11 cellular contexts compared by ENCODE assay signal in the genomic region with DNA sequence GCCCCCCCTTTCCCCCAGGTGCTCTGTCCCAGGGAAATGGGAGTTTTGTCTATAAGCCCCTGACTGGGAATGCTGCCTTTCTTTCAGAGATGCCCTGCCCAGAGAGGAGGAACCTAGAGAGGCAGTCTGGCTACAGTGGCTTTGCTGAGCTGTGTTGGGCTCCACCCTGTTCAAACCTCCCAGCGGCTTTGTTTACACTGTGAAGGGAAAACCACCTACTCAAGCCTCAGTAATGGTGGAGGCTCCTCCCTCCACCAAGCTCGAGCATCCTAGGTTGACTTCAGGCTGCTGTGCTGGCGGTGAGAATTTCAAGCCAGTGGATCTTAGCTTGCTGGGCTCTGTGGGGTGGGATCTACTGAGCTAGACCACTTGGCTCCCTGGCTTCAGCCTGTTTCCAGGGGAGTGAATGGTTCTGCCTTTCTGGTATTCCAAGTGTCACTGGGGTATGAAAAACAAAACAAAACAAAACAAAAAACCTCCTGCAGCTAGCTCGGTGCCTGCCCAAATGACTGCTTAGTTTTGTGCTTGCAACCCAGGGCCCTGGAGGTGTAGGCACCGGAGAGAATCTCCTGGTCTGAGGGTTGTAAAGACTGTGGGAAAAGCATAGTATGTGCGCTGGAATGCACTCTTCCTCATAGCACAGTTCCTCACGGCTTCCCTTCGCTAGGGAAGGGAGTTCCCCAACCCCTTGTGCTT. TPM values are rescaled to one million over a fixed set of nuclear protein-coding genes. Genes with fewer than 3 reads are reported as not detected.
DNase-seq lines count a peak whose midpoint lies in the region; ATAC-seq and TF ChIP-seq lines count a peak whose summit lies in the region.
"Had no signal": no experiment of that assay in that cellular context is flagged by ENCODE, and none has a peak within 500 bp of the region (broad histone marks: within the 10 kb centered on the region; RNA-seq: fewer than 3 reads in every experiment).

No MANE protein-coding gene starts in this region.

- H3K27ac ChIP-seq in transverse colon (no peak overlapping the region), foreskin keratinocyte (no peak overlapping the region)

- ATAC-seq in foreskin keratinocyte, result no peak

- H3K27ac Mint-ChIP-seq in nephron progenitor cell, result no peak overlapping the region

- H3K4me3 ChIP-seq in transverse colon, result no peak overlapping the region

- no peaks in the 10 kb centered on the region for H3K36me3 Mint-ChIP-seq in nephron progenitor cell (ENCODE audit: low read depth)

- H3K27me3 ChIP-seq in transverse colon (no peaks in the 10 kb centered on the region), foreskin keratinocyte (no peaks in the 10 kb centered on the region)

- TF ChIP-seq CTCF in transverse colon (IDR thresholded peaks at IDR 0.05), result no peak
- no peak for TF ChIP-seq CTCF in foreskin keratinocyte (conservative IDR thresholded peaks at IDR 0.05)
- no peak for TF ChIP-seq CTCF in nephron progenitor cell (IDR thresholded peaks at IDR 0.05)

- in situ Hi-C loops in transverse colon (cut with MboI; ENCODE audit: low pct_ligation_motif_present in 1 of 4, low pct_unique_long_range_greater_than_20kb in 1 of 4, low sequenced_read_pairs in 3 of 4), result no loop called here

- H3K9me3 ChIP-seq in transverse colon, result no peaks in the 10 kb centered on the region

- no peak for TF ChIP-seq POLR2A in transverse colon (IDR thresholded peaks at IDR 0.05)

- peaks cover 6% of the 10 kb centered on the region for H3K4me1 Mint-ChIP-seq in nephron progenitor cell

- H3K27me3 Mint-ChIP-seq in nephron progenitor cell (ENCODE audit: low read depth, poor library complexity), result peaks cover 2% of the 10 kb centered on the region

- no peaks in the 10 kb centered on the region for H3K4me1 ChIP-seq in transverse colon
- H3K4me1 ChIP-seq in foreskin keratinocyte, result no peaks in the 10 kb centered on the region

- no peak for TF ChIP-seq EP300 in transverse colon (IDR thresholded peaks at IDR 0.05; ENCODE audit: low read depth)

- DNase-seq in activated T-cell treated with anti-CD3 and anti-CD28 coated beads for 1 hour (ENCODE audit: low read depth), result peak; percentile 14
- DNase-seq in activated T-cell treated with anti-CD3 and anti-CD28 coated beads for 4 hours, result no peak
- DNase-seq in activated CD4-positive, alpha-beta T cell treated with anti-CD3 and anti-CD28 coated beads, Interleukin-2, amount 50 U/mL, for 1 hour, result peak; percentile 38
- DNase-seq in central memory CD4-positive, alpha-beta T cell, result peak; percentile 56
- peak; percentile 6 to 57 (median 26) for DNase-seq in stimulated activated naive CD4-positive, alpha-beta T cell (lab: John Stamatoyannopoulos, UW)
- DNase-seq in transverse colon, result no peak
- no peak for DNase-seq in foreskin keratinocyte
- DNase-seq in nephron progenitor cell, result no peak
- DNase-seq: erythroblast, NCI-H2029 treated with DMSO at 0.1 percent for 48 hours had no signal

- peaks cover 25% of the 10 kb centered on the region for H3K9me3 Mint-ChIP-seq in nephron progenitor cell

- H3K36me3 ChIP-seq in transverse colon, result no peaks in the 10 kb centered on the region

- no peak overlapping the region for H3K4me3 Mint-ChIP-seq in nephron progenitor cell

- WGBS in transverse colon (ENCODE audit: low coverage in 1 of 2), 2 donors, result 46% methylated on average over 8 of the region's 8 CpGs; no CpG with 5 or more reads in 1 of the 2 donors

- intact Hi-C loops in transverse colon (cut with DNase I; ENCODE audit: low total_unique reads), result no loop called here

RNA-seq across cellular contexts. Expression of a gene that starts 41.7 kb away (rescaled TPM):
- 10 to 100 TPM in 2 of 4 donors, 1 to 10 TPM in 2; 1.8 to 27.7 (median 9.6) TPM for total RNA-seq in transverse colon
- 9.0 and 13.7 TPM in 2 replicates for total RNA-seq in foreskin keratinocyte
- 5.7 and 10.3 TPM in 2 replicates for polyA plus RNA-seq in foreskin keratinocyte
- total RNA-seq: Daoy had no signal

Comparison
In these comparisons a context has a peak if more than half of its experiments do, and no peak if none do; other contexts are left out.
1. DNase-seq: peak in activated T-cell treated with anti-CD3 and anti-CD28 coated beads for 1 hour (single experiment), activated CD4-positive, alpha-beta T cell treated with anti-CD3 and anti-CD28 coated beads, Interleukin-2, amount 50 U/mL, for 1 hour (single experiment), central memory CD4-positive, alpha-beta T cell (single experiment) and stimulated activated naive CD4-positive, alpha-beta T cell (6 of 6); none in activated T-cell treated with anti-CD3 and anti-CD28 coated beads for 4 hours (single experiment), transverse colon (single experiment), foreskin keratinocyte (0 of 2) and nephron progenitor cell (single experiment).